In the genomic region with DNA sequence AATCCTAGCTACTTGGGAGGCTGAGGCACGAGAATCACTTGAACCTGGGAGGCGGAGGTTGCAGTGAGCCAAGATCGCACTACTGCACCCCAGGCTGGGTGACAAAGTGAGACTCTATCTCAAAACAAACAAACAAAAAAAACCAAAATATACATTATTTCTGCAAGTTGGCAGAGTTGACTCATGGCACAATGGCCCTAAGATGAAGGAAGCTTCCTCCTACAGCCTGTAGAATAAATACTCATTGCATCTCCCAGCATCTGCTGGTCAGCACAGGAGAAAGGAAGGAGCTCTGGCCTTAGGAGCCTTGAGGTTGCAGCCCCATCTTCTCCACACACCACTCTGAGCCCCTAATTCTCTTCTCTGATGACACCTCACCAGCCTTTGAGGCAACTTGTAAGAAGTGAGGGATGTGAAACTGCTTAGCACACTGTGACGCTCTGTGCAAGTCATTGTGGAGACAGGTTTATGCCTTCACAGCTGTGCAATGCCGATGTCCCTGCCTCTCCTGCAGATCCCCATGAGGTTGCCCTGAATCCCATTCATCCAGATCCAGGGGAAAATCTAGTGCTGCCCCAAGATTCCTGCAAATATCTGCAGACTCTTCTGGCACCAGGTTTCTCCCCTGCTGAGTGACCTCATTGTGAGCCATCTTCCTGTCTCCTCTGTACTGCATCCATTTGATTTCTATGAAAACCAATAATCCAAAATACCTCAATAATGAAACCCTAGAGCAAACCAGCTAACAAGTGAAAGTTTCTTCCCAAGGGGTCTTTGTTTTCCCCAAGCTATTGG, we compare ENCODE assay signal across 12 cellular contexts.
A peak's percentile ranks its signal among the peaks of the same experiment; 100 is the strongest.
DNase-seq lines count a peak whose midpoint lies in the region; ATAC-seq, FAIRE-seq and TF ChIP-seq lines count a peak whose summit lies in the region.
"Had no signal": no experiment of that assay in that cellular context is flagged by ENCODE, and none has a peak within 500 bp of the region (broad histone marks: within the 10 kb centered on the region; RNA-seq: fewer than 3 reads in every experiment).

No MANE protein-coding gene starts in this region.

- no peaks in the 10 kb centered on the region for H3K36me3 ChIP-seq in hepatocyte (replicated peaks; ENCODE audit: insufficient read depth, low read depth)
- H3K36me3 ChIP-seq: BE2C had no signal

- H3K79me2 ChIP-seq in hepatocyte = no peaks in the 10 kb centered on the region

- DNase-seq in A549 (ENCODE audit: low read depth in 1 of 2, low spot score in 1 of 2) (no peak), RCC 7860 (ENCODE audit: low spot score) (peak; percentile 41), hepatocyte (ENCODE audit: low spot score) (no peak), GM20000 (ENCODE audit: low spot score) (no peak), HPDE6-E6E7 (ENCODE audit: extremely low spot score) (no peak), NCI-H526 treated with DMSO at 0.1 percent for 48 hours (lab: John Stamatoyannopoulos, UW) (no peak)
- DNase-seq in stimulated activated CD4-positive, alpha-beta T cell treated with anti-CD3 and anti-CD28 coated beads, Interleukin-2, amount 100 ng/mL, for 24 hours = no peak
- DNase-seq: activated CD4-positive, alpha-beta T cell treated with anti-CD3 and anti-CD28 coated beads, Interleukin-2, amount 50 U/mL, for 4 hours; BE2C; glutamatergic neuron had no signal

- H3K4me1 ChIP-seq in A549 (peaks cover 17% of the 10 kb centered on the region; the same call in 2 of the 3 replicates), hepatocyte (ENCODE audit: insufficient read depth) (peaks cover 22% of the 10 kb centered on the region)
- H3K4me1 ChIP-seq: BE2C had no signal

- no peaks in the 10 kb centered on the region for H3K27me3 ChIP-seq in hepatocyte

- no peak for TF ChIP-seq CTCF in A549 (IDR thresholded peaks at IDR 0.05)
- no peak for TF ChIP-seq CTCF in hepatocyte (IDR thresholded peaks at IDR 0.05; ENCODE audit: poor library complexity)
- no peak for TF ChIP-seq CTCF in GM20000 (IDR thresholded peaks at IDR 0.05; ENCODE audit: extremely low read depth, missing control alignments)

- no peak for FAIRE-seq in A549 (lab: Jason Lieb, UNC)
- FAIRE-seq in RCC 7860 (lab: Jason Lieb, UNC) = no peak
- FAIRE-seq: K562 had no signal

- H3K27ac ChIP-seq in A549 (peak overlapping the region; percentile 20 to 66; a peak in 3 of 6 replicates), hepatocyte (peak overlapping the region; percentile 85)

- CTCF ChIA-PET in A549 (lab: Yijun Ruan, JAX) = interaction anchor here (0.8 to 1.9 kb wide), 4 partner anchors 8 to 147 kb away, joined by 3 to 4 read pairs (median 4); no protein-coding TSS in a partner anchor

- TF ChIP-seq EP300 in A549 (IDR thresholded peaks at IDR 0.05) = no peak

- H3K4me2 ChIP-seq in A549 (no peak overlapping the region), hepatocyte (peak overlapping the region; percentile 8)

- ATAC-seq in A549 (no peak; a peak in 1 of 6 replicates), GM21390 (IDR thresholded peaks at IDR 0.05; ENCODE audit: unreplicated experiment) (peak; percentile 58)
- ATAC-seq: K562 had no signal

- H3K4me3 ChIP-seq in A549 (no peak overlapping the region), hepatocyte (no peak overlapping the region)
- H3K4me3 ChIP-seq: K562 had no signal

- 74% methylated on average over 5 of the region's 5 CpGs for WGBS in A549 (ENCODE audit: missing lambda C conversion rate)
- WGBS in hepatocyte (ENCODE audit: low lambda C conversion rate, missing lambda C conversion rate) = 88% methylated on average over 5 of the region's 5 CpGs

- no peak for TF ChIP-seq POLR2A in A549 (IDR thresholded peaks at IDR 0.05; ENCODE audit: low read length)

- no peak overlapping the region for H2AFZ ChIP-seq in hepatocyte

- POLR2A ChIA-PET in A549 (lab: Yijun Ruan, JAX) = interaction anchor here (0.5 kb wide), 1 partner anchor 27 kb away, joined by 3 read pairs; no protein-coding TSS in a partner anchor

- no peaks in the 10 kb centered on the region for H3K9me2 ChIP-seq in hepatocyte (replicated peaks; ENCODE audit: insufficient read depth)

- H4K20me1 ChIP-seq in hepatocyte (ENCODE audit: insufficient read depth, poor library complexity, severe bottlenecking) = no peaks in the 10 kb centered on the region

- TF ChIP-seq RAD21 in A549 (conservative IDR thresholded peaks at IDR 0.05 in 1 of 2, IDR thresholded peaks at IDR 0.05 in 1 of 2) = no peak

- H3K9me3 ChIP-seq in A549 (no peaks in the 10 kb centered on the region), hepatocyte (ENCODE audit: low read depth) (no peaks in the 10 kb centered on the region)
- H3K9me3 ChIP-seq: BE2C had no signal

TF ChIP-seq in A549, 52 proteins besides CTCF, POLR2A, EP300 and RAD21:
- TF ChIP-seq, protein P1, sequence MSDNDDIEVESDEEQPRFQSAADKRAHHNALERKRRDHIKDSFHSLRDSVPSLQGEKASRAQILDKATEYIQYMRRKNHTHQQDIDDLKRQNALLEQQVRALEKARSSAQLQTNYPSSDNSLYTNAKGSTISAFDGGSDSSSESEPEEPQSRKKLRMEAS (IDR thresholded peaks at IDR 0.05) = no peak
- TF ChIP-seq EHMT2 (IDR thresholded peaks at IDR 0.05; ENCODE audit: low read depth) (no peak), FOXS1 (CRISPR knock-in tag; IDR thresholded peaks at IDR 0.05) (no peak), HOXB13 (CRISPR knock-in tag; IDR thresholded peaks at IDR 0.05; ENCODE audit: low read depth) (no peak), HOXA7 (CRISPR knock-in tag; IDR thresholded peaks at IDR 0.05) (no peak), CEBPB (IDR thresholded peaks at IDR 0.05) (no peak), RFX5 (IDR thresholded peaks at IDR 0.05) (no peak), POLR2AphosphoS2 (conservative IDR thresholded peaks at IDR 0.05; ENCODE audit: low read length) (no peak), RNF2 (IDR thresholded peaks at IDR 0.05; ENCODE audit: borderline replicate concordance, low read depth) (no peak), HOXB5 (CRISPR knock-in tag; IDR thresholded peaks at IDR 0.05) (no peak), FOSB (CRISPR knock-in tag; IDR thresholded peaks at IDR 0.05) (no peak), JUNB (IDR thresholded peaks at IDR 0.05) (no peak), TP53 (CRISPR knock-in tag; IDR thresholded peaks at IDR 0.05) (no peak), JUN (IDR thresholded peaks at IDR 0.05) (no peak), ZSCAN20 (CRISPR knock-in tag; IDR thresholded peaks at IDR 0.05) (no peak), ESRRA (IDR thresholded peaks at IDR 0.05; ENCODE audit: borderline replicate concordance, low read length) (no peak), CBX8 (IDR thresholded peaks at IDR 0.05) (no peak)
- TF ChIP-seq, protein P2, sequence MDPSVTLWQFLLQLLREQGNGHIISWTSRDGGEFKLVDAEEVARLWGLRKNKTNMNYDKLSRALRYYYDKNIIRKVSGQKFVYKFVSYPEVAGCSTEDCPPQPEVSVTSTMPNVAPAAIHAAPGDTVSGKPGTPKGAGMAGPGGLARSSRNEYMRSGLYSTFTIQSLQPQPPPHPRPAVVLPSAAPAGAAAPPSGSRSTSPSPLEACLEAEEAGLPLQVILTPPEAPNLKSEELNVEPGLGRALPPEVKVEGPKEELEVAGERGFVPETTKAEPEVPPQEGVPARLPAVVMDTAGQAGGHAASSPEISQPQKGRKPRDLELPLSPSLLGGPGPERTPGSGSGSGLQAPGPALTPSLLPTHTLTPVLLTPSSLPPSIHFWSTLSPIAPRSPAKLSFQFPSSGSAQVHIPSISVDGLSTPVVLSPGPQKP (IDR thresholded peaks at IDR 0.05; ENCODE audit: low read depth, low read length) = no peak
- TF ChIP-seq, protein P3, sequence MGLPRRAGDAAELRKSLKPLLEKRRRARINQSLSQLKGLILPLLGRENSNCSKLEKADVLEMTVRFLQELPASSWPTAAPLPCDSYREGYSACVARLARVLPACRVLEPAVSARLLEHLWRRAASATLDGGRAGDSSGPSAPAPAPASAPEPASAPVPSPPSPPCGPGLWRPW (IDR thresholded peaks at IDR 0.05) = no peak
